1 cellular context compared by ENCODE assay signal in genomic region chr4:94256833-94257232, GRCh38.
A peak's percentile ranks its signal among the peaks of the same experiment; 100 is the strongest.
TF ChIP-seq lines count a peak whose summit lies in the region.

No MANE protein-coding gene starts in this region.

TF ChIP-seq in HepG2, 621 proteins besides CTCF, POLR2A, EP300 and RAD21:
- no peak for TF ChIP-seq NFAT5 (CRISPR knock-in tag; IDR thresholded peaks at IDR 0.05)
- peak; percentile 36 for TF ChIP-seq STAG1 (CRISPR knock-in tag; IDR thresholded peaks at IDR 0.05)
- TF ChIP-seq FOXJ3 (CRISPR knock-in tag; IDR thresholded peaks at IDR 0.05; ENCODE audit: borderline replicate concordance), result no peak
- TF ChIP-seq ZFP82 (CRISPR knock-in tag; IDR thresholded peaks at IDR 0.05; ENCODE audit: borderline replicate concordance), result no peak
- no peak for TF ChIP-seq ZNF563 (CRISPR knock-in tag; IDR thresholded peaks at IDR 0.05)
- no peak for TF ChIP-seq ZBTB38 (CRISPR knock-in tag; IDR thresholded peaks at IDR 0.05)
- TF ChIP-seq NCOA2 (CRISPR knock-in tag; IDR thresholded peaks at IDR 0.05), result no peak
TF ChIP-seq in HepG2: peak in this region for 1.
